In the genomic region with DNA sequence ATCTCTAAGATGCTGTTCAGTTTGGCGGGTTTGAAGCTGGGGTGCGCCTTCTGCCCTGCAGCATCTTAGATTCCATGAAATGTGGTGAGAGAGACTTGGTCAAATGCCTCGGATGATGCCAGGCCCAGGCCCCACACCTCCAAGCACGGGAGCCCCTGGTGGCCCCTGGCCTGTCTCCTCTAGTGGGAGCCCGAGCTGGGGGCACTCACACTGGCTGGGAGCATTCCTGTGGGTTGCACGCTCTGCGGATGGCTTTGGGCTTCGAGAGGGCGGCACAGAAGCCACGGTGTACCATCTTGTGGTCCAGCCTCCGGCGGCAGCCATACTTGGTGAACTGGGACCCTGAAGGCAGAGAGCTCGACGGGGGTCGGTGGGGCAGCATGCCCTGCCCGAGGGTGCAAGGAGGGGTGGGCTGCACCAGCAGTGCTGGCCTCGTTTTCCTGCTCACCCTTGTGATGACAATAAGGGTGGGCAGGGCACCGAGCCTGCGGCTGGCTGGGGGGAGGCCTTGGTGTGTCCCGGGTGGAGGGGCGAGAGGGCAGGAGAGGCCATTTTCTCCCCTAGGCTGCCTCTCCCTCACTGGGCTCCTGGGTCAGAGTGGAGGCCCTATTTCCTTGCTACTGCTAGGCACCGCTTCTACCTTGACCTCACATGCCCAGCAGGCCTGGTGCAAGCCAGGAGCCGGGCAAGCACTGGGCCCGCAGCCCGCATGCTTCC, we compare ENCODE assay signal across 18 cellular contexts.
"Had no signal": no experiment of that assay in that cellular context is flagged by ENCODE, and none has a peak within 500 bp of the region (broad histone marks: within the 10 kb centered on the region; RNA-seq: fewer than 3 reads in every experiment).

No MANE protein-coding gene starts in this region.

- H3K36me3 Mint-ChIP-seq: activated naive CD8-positive, alpha-beta T cell; naive B cell; neural progenitor cell; stimulated activated memory B cell treated with anti-CD40 and anti-IgM and Interleukin-4, amounts not matched to agents 10 μg/mL and 1 μg/mL and 100 μg/mL, for 72 hours had no signal

- ATAC-seq: effector memory CD8-positive, alpha-beta T cell; left ventricle myocardium superior; mucosa of descending colon; pancreas; stimulated activated memory B cell treated with anti-CD40 and anti-IgM and Interleukin-4, amounts not matched to agents 10 μg/mL and 1 μg/mL and 100 μg/mL, for 72 hours had no signal

- H3K9me3 Mint-ChIP-seq: activated CD4-positive, alpha-beta T cell treated with anti-CD3 and anti-CD28 coated beads, Interleukin-2, amount 10 ng/mL, durations not matched to agents 7 days and 5 days; effector memory CD8-positive, alpha-beta T cell; stimulated activated memory B cell treated with anti-CD40 and anti-IgM and Interleukin-4, amounts not matched to agents 10 μg/mL and 1 μg/mL and 100 μg/mL, for 72 hours had no signal

- H3K4me1 Mint-ChIP-seq: activated CD4-positive, alpha-beta T cell treated with anti-CD3 and anti-CD28 coated beads, Interleukin-2, amount 10 ng/mL, durations not matched to agents 7 days and 5 days; naive B cell; neural progenitor cell; stimulated activated memory B cell treated with anti-CD40 and anti-IgM and Interleukin-4, amounts not matched to agents 10 μg/mL and 1 μg/mL and 100 μg/mL, for 72 hours had no signal

- H3K36me3 ChIP-seq: neural progenitor cell, pancreas, thyroid gland had no signal

- H3K27me3 ChIP-seq: neural progenitor cell, pancreas, sigmoid colon, thyroid gland, vagina had no signal

- DNase-seq: activated CD4-positive, alpha-beta T cell treated with anti-CD3 and anti-CD28 coated beads, Interleukin-2, amount 10 ng/mL, durations not matched to agents 7 days and 5 days; activated T-cell treated with anti-CD3 and anti-CD28 coated beads, Interleukin-2, amount 50 U/mL, for 1 hour; dermis blood vessel endothelial cell; effector memory CD8-positive, alpha-beta T cell; glutamatergic neuron; hippocampal formation; left ventricle myocardium superior; mesenchymal stem cell; naive B cell; sigmoid colon; stimulated activated CD4-positive, alpha-beta T cell treated with anti-CD3 and anti-CD28 coated beads, Interleukin-4, amount 100 ng/mL, for 4 hours; thyroid gland had no signal

- H3K27me3 Mint-ChIP-seq: activated CD4-positive, alpha-beta T cell treated with anti-CD3 and anti-CD28 coated beads, Interleukin-2, amount 10 ng/mL, durations not matched to agents 7 days and 5 days; activated naive CD8-positive, alpha-beta T cell; naive B cell had no signal

- H3K27ac Mint-ChIP-seq: activated CD4-positive, alpha-beta T cell treated with anti-CD3 and anti-CD28 coated beads, Interleukin-2, amount 10 ng/mL, durations not matched to agents 7 days and 5 days; activated naive CD8-positive, alpha-beta T cell; effector memory CD8-positive, alpha-beta T cell; naive B cell; neural progenitor cell; stimulated activated memory B cell treated with anti-CD40 and anti-IgM and Interleukin-4, amounts not matched to agents 10 μg/mL and 1 μg/mL and 100 μg/mL, for 72 hours had no signal

- H3K4me1 ChIP-seq: neural progenitor cell, pancreas, sigmoid colon, thyroid gland, vagina had no signal

- H3K4me3 Mint-ChIP-seq: activated CD4-positive, alpha-beta T cell treated with anti-CD3 and anti-CD28 coated beads, Interleukin-2, amount 10 ng/mL, durations not matched to agents 7 days and 5 days; activated naive CD8-positive, alpha-beta T cell; effector memory CD8-positive, alpha-beta T cell; neural progenitor cell; stimulated activated memory B cell treated with anti-CD40 and anti-IgM and Interleukin-4, amounts not matched to agents 10 μg/mL and 1 μg/mL and 100 μg/mL, for 72 hours had no signal

- H3K9me3 ChIP-seq: pancreas, sigmoid colon, thyroid gland, vagina had no signal

- H3K27ac ChIP-seq: neural progenitor cell, pancreas, sigmoid colon, thyroid gland, vagina had no signal

- H3K4me3 ChIP-seq: mucosa of descending colon, neural progenitor cell, pancreas, sigmoid colon, thyroid gland, vagina had no signal
